In the genomic region with DNA sequence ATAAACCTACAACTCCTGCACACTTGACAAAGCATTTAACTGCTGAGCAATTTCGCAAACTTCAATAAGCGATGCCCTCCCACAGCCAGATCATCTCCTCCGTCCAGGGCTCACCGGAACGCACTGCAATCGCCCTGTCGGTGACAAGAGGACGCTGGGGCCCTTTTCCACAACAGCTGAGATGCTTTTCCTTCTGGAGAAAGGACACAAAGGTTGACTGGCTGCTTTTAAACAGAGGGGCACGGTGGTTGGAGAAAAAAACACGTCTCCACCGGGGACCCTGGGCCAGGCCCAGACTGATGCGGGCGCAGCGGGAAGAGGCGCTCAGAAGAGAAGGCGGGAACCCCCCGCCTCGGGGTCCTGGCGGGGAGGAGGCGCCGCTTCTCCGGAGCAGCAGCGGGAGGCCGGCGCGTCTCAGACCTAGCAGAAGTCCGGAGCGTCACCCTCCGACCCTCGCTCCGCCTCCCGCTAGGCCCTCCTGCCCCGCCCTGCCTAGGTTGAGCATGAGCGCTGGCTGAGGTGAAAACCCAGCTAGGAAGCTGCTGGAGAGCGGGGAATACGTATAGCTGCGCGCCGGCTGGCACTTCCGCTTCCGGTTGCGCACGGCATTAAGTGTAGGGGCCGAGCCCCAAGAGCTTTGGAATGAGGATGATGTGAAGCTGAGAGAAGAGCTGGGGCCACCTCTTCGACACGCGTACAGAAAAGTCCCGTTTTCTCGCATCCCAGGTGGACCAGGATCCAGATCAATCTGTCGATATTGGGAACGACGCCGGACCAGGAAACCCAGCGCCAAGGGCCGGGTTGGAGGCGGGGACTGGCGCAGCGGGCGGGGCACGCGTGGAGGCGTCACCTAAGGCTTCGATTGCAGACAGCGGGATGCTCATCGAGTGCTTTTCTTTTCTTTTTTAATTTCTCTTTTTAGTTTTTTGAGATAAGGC, we compare ENCODE assay signal across 1 cellular context.
TF ChIP-seq lines count a peak whose summit lies in the region.

A gene (minus strand): TSS at position 564 of the 938 bp plus-strand sequence. CDS start 3,788 bp downstream, outside the sequence.

TF ChIP-seq in K562, 482 proteins besides CTCF, POLR2A, EP300 and RAD21 (continued from another document and continues in another):
- TF ChIP-seq, protein P1, sequence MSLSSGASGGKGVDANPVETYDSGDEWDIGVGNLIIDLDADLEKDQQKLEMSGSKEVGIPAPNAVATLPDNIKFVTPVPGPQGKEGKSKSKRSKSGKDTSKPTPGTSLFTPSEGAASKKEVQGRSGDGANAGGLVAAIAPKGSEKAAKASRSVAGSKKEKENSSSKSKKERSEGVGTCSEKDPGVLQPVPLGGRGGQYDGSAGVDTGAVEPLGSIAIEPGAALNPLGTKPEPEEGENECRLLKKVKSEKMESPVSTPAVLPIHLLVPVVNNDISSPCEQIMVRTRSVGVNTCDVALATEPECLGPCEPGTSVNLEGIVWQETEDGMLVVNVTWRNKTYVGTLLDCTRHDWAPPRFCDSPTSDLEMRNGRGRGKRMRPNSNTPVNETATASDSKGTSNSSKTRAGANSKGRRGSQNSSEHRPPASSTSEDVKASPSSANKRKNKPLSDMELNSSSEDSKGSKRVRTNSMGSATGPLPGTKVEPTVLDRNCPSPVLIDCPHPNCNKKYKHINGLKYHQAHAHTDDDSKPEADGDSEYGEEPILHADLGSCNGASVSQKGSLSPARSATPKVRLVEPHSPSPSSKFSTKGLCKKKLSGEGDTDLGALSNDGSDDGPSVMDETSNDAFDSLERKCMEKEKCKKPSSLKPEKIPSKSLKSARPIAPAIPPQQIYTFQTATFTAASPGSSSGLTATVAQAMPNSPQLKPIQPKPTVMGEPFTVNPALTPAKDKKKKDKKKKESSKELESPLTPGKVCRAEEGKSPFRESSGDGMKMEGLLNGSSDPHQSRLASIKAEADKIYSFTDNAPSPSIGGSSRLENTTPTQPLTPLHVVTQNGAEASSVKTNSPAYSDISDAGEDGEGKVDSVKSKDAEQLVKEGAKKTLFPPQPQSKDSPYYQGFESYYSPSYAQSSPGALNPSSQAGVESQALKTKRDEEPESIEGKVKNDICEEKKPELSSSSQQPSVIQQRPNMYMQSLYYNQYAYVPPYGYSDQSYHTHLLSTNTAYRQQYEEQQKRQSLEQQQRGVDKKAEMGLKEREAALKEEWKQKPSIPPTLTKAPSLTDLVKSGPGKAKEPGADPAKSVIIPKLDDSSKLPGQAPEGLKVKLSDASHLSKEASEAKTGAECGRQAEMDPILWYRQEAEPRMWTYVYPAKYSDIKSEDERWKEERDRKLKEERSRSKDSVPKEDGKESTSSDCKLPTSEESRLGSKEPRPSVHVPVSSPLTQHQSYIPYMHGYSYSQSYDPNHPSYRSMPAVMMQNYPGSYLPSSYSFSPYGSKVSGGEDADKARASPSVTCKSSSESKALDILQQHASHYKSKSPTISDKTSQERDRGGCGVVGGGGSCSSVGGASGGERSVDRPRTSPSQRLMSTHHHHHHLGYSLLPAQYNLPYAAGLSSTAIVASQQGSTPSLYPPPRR (CRISPR knock-in tag; IDR thresholded peaks at IDR 0.05; ENCODE audit: borderline replicate concordance) = 0 out of 2 replicates have a peak, but pooled peaks have one; percentile 43
- TF ChIP-seq, protein P2, sequence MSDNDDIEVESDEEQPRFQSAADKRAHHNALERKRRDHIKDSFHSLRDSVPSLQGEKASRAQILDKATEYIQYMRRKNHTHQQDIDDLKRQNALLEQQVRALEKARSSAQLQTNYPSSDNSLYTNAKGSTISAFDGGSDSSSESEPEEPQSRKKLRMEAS (CRISPR knock-in tag; IDR thresholded peaks at IDR 0.05) = peak; percentile 80
- TF ChIP-seq PCBP2 (IDR thresholded peaks at IDR 0.05; ENCODE audit: low read depth, low read length, poor library complexity, severe bottlenecking) = no peak
- TF ChIP-seq, protein P3, sequence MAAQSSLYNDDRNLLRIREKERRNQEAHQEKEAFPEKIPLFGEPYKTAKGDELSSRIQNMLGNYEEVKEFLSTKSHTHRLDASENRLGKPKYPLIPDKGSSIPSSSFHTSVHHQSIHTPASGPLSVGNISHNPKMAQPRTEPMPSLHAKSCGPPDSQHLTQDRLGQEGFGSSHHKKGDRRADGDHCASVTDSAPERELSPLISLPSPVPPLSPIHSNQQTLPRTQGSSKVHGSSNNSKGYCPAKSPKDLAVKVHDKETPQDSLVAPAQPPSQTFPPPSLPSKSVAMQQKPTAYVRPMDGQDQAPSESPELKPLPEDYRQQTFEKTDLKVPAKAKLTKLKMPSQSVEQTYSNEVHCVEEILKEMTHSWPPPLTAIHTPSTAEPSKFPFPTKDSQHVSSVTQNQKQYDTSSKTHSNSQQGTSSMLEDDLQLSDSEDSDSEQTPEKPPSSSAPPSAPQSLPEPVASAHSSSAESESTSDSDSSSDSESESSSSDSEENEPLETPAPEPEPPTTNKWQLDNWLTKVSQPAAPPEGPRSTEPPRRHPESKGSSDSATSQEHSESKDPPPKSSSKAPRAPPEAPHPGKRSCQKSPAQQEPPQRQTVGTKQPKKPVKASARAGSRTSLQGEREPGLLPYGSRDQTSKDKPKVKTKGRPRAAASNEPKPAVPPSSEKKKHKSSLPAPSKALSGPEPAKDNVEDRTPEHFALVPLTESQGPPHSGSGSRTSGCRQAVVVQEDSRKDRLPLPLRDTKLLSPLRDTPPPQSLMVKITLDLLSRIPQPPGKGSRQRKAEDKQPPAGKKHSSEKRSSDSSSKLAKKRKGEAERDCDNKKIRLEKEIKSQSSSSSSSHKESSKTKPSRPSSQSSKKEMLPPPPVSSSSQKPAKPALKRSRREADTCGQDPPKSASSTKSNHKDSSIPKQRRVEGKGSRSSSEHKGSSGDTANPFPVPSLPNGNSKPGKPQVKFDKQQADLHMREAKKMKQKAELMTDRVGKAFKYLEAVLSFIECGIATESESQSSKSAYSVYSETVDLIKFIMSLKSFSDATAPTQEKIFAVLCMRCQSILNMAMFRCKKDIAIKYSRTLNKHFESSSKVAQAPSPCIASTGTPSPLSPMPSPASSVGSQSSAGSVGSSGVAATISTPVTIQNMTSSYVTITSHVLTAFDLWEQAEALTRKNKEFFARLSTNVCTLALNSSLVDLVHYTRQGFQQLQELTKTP (IDR thresholded peaks at IDR 0.05; ENCODE audit: low read depth in 1 of 2, partially characterized antibody in 2 of 2) = peak in 1 of 2 experiments; percentile 4
- TF ChIP-seq NFIX (CRISPR knock-in tag; IDR thresholded peaks at IDR 0.05; ENCODE audit: low read depth) = no peak
- TF ChIP-seq, protein P4, sequence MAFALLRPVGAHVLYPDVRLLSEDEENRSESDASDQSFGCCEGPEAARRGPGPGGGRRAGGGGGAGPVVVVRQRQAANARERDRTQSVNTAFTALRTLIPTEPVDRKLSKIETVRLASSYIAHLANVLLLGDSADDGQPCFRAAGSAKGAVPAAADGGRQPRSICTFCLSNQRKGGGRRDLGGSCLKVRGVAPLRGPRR (CRISPR knock-in tag; IDR thresholded peaks at IDR 0.05) = no peak
- TF ChIP-seq IFI16 (CRISPR knock-in tag; IDR thresholded peaks at IDR 0.05) = no peak
- TF ChIP-seq MECOM (CRISPR knock-in tag; IDR thresholded peaks at IDR 0.05) = no peak
- no peak for TF ChIP-seq RHOXF2B (CRISPR knock-in tag; conservative IDR thresholded peaks at IDR 0.05)
- TF ChIP-seq, protein P5, sequence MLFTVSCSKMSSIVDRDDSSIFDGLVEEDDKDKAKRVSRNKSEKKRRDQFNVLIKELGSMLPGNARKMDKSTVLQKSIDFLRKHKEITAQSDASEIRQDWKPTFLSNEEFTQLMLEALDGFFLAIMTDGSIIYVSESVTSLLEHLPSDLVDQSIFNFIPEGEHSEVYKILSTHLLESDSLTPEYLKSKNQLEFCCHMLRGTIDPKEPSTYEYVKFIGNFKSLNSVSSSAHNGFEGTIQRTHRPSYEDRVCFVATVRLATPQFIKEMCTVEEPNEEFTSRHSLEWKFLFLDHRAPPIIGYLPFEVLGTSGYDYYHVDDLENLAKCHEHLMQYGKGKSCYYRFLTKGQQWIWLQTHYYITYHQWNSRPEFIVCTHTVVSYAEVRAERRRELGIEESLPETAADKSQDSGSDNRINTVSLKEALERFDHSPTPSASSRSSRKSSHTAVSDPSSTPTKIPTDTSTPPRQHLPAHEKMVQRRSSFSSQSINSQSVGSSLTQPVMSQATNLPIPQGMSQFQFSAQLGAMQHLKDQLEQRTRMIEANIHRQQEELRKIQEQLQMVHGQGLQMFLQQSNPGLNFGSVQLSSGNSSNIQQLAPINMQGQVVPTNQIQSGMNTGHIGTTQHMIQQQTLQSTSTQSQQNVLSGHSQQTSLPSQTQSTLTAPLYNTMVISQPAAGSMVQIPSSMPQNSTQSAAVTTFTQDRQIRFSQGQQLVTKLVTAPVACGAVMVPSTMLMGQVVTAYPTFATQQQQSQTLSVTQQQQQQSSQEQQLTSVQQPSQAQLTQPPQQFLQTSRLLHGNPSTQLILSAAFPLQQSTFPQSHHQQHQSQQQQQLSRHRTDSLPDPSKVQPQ (CRISPR knock-in tag; IDR thresholded peaks at IDR 0.05; ENCODE audit: borderline replicate concordance) = no peak
- no peak for TF ChIP-seq ZNF12 (CRISPR knock-in tag; IDR thresholded peaks at IDR 0.05)
- TF ChIP-seq SIRT6 (IDR thresholded peaks at IDR 0.05; ENCODE audit: low read depth, low read length) = no peak
- TF ChIP-seq POLR2G (IDR thresholded peaks at IDR 0.05; ENCODE audit: low read depth, low read length) = peak; percentile 92
- TF ChIP-seq MCM7 (IDR thresholded peaks at IDR 0.05) = no peak
- TF ChIP-seq PTRF (tag; IDR thresholded peaks at IDR 0.05) = no peak
- TF ChIP-seq HDAC6 (IDR thresholded peaks at IDR 0.05; ENCODE audit: low read depth, low read length) = no peak
- no peak for TF ChIP-seq BRF1 (IDR thresholded peaks at IDR 0.05; ENCODE audit: borderline replicate concordance, extremely low read depth, insufficient read length)
- no peak for TF ChIP-seq YBX1 (IDR thresholded peaks at IDR 0.05)
- peak; percentile 91 for TF ChIP-seq C11orf30 (IDR thresholded peaks at IDR 0.05; ENCODE audit: low read depth)
- TF ChIP-seq ZNF75A (CRISPR knock-in tag; IDR thresholded peaks at IDR 0.05) = no peak
- TF ChIP-seq SRF (CRISPR knock-in tag; IDR thresholded peaks at IDR 0.05) = peak in 1 of 2 experiments; percentile 72; a peak in 2 of 4 replicates
- 0 out of 2 replicates have a peak, but pooled peaks have one; percentile 67 for TF ChIP-seq CBX5 (IDR thresholded peaks at IDR 0.05; ENCODE audit: borderline replicate concordance, low read depth)
- no peak for TF ChIP-seq CBFA2T2 (conservative IDR thresholded peaks at IDR 0.05)
- TF ChIP-seq, protein P6, sequence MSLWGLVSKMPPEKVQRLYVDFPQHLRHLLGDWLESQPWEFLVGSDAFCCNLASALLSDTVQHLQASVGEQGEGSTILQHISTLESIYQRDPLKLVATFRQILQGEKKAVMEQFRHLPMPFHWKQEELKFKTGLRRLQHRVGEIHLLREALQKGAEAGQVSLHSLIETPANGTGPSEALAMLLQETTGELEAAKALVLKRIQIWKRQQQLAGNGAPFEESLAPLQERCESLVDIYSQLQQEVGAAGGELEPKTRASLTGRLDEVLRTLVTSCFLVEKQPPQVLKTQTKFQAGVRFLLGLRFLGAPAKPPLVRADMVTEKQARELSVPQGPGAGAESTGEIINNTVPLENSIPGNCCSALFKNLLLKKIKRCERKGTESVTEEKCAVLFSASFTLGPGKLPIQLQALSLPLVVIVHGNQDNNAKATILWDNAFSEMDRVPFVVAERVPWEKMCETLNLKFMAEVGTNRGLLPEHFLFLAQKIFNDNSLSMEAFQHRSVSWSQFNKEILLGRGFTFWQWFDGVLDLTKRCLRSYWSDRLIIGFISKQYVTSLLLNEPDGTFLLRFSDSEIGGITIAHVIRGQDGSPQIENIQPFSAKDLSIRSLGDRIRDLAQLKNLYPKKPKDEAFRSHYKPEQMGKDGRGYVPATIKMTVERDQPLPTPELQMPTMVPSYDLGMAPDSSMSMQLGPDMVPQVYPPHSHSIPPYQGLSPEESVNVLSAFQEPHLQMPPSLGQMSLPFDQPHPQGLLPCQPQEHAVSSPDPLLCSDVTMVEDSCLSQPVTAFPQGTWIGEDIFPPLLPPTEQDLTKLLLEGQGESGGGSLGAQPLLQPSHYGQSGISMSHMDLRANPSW (CRISPR knock-in tag; IDR thresholded peaks at IDR 0.05) = no peak
- TF ChIP-seq HDAC1 (IDR thresholded peaks at IDR 0.05) = peak in 1 of 2 experiments; percentile 62; a peak in 1 of 4 replicates
- TF ChIP-seq CBX8 (IDR thresholded peaks at IDR 0.05; ENCODE audit: borderline replicate concordance, extremely low read depth, low read depth, low read length, poor library complexity, severe bottlenecking) = no peak
